Comparison of ENCODE assay signal across 22 cellular contexts in genomic region chr6:154622618-154623336, GRCh38.
"Had no signal": no experiment of that assay in that cellular context is flagged by ENCODE, and none has a peak within 500 bp of the region (broad histone marks: within the 10 kb centered on the region; RNA-seq: fewer than 3 reads in every experiment).

No MANE protein-coding gene starts in this region.

- H3K27me3 Mint-ChIP-seq: stimulated activated naive B cell treated with anti-CD40 and anti-IgM and Interleukin-4, amounts not matched to agents 10 μg/mL and 1 μg/mL and 100 μg/mL, for 72 hours; stimulated activated naive CD8-positive, alpha-beta T cell treated with anti-CD3 and anti-CD28 coated beads, Interleukin-15, amount 100 ng/mL, for 72 hours had no signal

- H3K36me3 ChIP-seq: heart left ventricle, left ventricle myocardium inferior, lower lobe of right lung, thoracic aorta, transverse colon had no signal

- H3K4me3 ChIP-seq: heart left ventricle, left ventricle myocardium inferior, lower lobe of right lung, thoracic aorta, transverse colon had no signal

- H3K27me3 ChIP-seq: heart left ventricle, transverse colon had no signal

- H3K36me3 Mint-ChIP-seq: naive thymus-derived CD4-positive, alpha-beta T cell had no signal

- H3K9me3 ChIP-seq: heart left ventricle, left ventricle myocardium inferior, lower lobe of right lung, thoracic aorta, transverse colon had no signal

- H3K9me3 Mint-ChIP-seq: naive thymus-derived CD4-positive, alpha-beta T cell had no signal

- DNase-seq: central memory CD4-positive, alpha-beta T cell; cortex of kidney; effector memory CD4-positive, alpha-beta T cell; foreskin melanocyte; heart left ventricle; hippocampal formation; kidney glomerular epithelial cell; left ventricle myocardium inferior; lower lobe of right lung; mesenchymal stem cell; midbrain; naive thymus-derived CD4-positive, alpha-beta T cell; nephron progenitor cell; stimulated activated CD4-positive, alpha-beta T cell treated with anti-CD3 and anti-CD28 coated beads, Interleukin-2, amount 100 ng/mL, for 24 hours; stimulated activated CD4-positive, alpha-beta T cell treated with anti-CD3 and anti-CD28 coated beads, Interleukin-4, amount 100 ng/mL, for 4 hours; stimulated activated naive B cell treated with anti-CD40 and anti-IgM and Interleukin-4, amounts not matched to agents 10 μg/mL and 1 μg/mL and 100 μg/mL, for 72 hours; stimulated activated naive CD8-positive, alpha-beta T cell treated with anti-CD3 and anti-CD28 coated beads, Interleukin-15, amount 100 ng/mL, for 72 hours; substantia nigra; transverse colon had no signal

- H3K27ac Mint-ChIP-seq: naive thymus-derived CD4-positive, alpha-beta T cell; nephron progenitor cell; stimulated activated naive B cell treated with anti-CD40 and anti-IgM and Interleukin-4, amounts not matched to agents 10 μg/mL and 1 μg/mL and 100 μg/mL, for 72 hours; stimulated activated naive CD8-positive, alpha-beta T cell treated with anti-CD3 and anti-CD28 coated beads, Interleukin-15, amount 100 ng/mL, for 72 hours had no signal

- H3K4me3 Mint-ChIP-seq: naive thymus-derived CD4-positive, alpha-beta T cell; nephron progenitor cell; stimulated activated naive B cell treated with anti-CD40 and anti-IgM and Interleukin-4, amounts not matched to agents 10 μg/mL and 1 μg/mL and 100 μg/mL, for 72 hours; stimulated activated naive CD8-positive, alpha-beta T cell treated with anti-CD3 and anti-CD28 coated beads, Interleukin-15, amount 100 ng/mL, for 72 hours had no signal

- ATAC-seq: heart left ventricle; lower lobe of right lung; naive thymus-derived CD4-positive, alpha-beta T cell; sciatic nerve; stimulated activated naive B cell treated with anti-CD40 and anti-IgM and Interleukin-4, amounts not matched to agents 10 μg/mL and 1 μg/mL and 100 μg/mL, for 72 hours; stimulated activated naive CD8-positive, alpha-beta T cell treated with anti-CD3 and anti-CD28 coated beads, Interleukin-15, amount 100 ng/mL, for 72 hours had no signal

- H3K4me1 Mint-ChIP-seq: naive thymus-derived CD4-positive, alpha-beta T cell; stimulated activated naive B cell treated with anti-CD40 and anti-IgM and Interleukin-4, amounts not matched to agents 10 μg/mL and 1 μg/mL and 100 μg/mL, for 72 hours had no signal

- H3K27ac ChIP-seq: heart left ventricle, left ventricle myocardium inferior, lower lobe of right lung, thoracic aorta, transverse colon had no signal

- H3K4me1 ChIP-seq: left ventricle myocardium inferior, lower lobe of right lung, transverse colon had no signal

- FAIRE-seq: endometrium had no signal
